9 cellular contexts compared by ENCODE assay signal in the genomic region with DNA sequence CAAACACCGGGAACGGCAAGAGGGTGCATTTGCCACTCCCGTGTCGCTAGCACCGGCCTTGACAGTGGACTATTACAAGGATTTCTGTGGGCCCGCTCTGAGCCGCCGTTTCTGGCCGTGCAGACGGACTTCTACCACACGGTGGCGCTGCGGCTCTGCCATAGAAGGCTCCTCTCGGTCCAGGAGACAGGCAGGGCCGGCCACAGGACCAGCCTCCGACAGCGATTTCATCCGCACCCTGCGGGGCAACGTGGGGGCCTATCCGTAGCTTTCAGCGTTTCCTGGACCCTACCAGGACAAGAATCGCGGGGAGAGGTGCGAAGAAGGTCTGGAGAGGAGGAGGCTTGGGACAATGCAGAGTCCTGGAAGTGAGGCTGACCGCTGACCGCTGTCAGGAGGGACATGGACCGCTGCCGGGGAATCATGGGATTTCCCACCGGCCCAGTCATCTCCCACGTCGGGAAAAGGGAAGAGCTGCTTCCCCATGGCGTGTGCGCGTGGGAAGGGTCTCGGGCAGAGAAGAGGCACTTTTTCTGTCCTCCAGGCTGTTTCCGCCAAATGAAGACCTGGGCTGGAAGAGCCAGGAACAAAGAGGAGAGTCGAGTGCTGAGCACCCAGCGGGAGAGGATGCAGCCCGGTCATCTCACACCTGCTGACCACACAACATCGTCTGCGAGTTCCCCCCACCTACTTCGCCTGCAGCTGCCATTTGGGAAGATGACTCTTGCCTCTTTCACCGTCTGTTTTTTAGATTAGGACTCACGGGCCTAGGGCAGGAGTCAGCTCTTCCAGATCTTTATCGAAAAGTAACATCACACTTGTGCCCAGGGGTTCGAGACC. TPM values are rescaled to one million over a fixed set of nuclear protein-coding genes. Genes with fewer than 3 reads are reported as not detected.
DNase-seq lines count a peak whose midpoint lies in the region; ATAC-seq and TF ChIP-seq lines count a peak whose summit lies in the region.
"Had no signal": no experiment of that assay in that cellular context is flagged by ENCODE, and none has a peak within 500 bp of the region (broad histone marks: within the 10 kb centered on the region; RNA-seq: fewer than 3 reads in every experiment).

No MANE protein-coding gene starts in this region.

- intact Hi-C loops in left cardiac atrium (cut with DNase I): loop anchor here in 1 of 2 donors (2.0 to 5.0 kb wide), 5 partner anchors 99 to 714 kb away; no protein-coding TSS in a partner anchor
- intact Hi-C loops in prostate gland (cut with DNase I): loop anchor here (5.0 kb wide), 4 partner anchors 114 to 654 kb away; a partner anchor contains a TSS

- peak overlapping the region; percentile 41 for H3K27ac Mint-ChIP-seq in activated naive CD8-positive, alpha-beta T cell treated with anti-CD3 and anti-CD28 coated beads, Interleukin-2, amount 50 U/mL, for 24 hours
- H3K27ac Mint-ChIP-seq in type B pancreatic cell: peak overlapping the region; percentile 58

- peak overlapping the region; percentile 27 for H3K4me3 Mint-ChIP-seq in activated naive CD8-positive, alpha-beta T cell treated with anti-CD3 and anti-CD28 coated beads, Interleukin-2, amount 50 U/mL, for 24 hours
- peak overlapping the region; percentile 82 for H3K4me3 Mint-ChIP-seq in type B pancreatic cell

- peak overlapping the region; percentile 16 to 20 for H3K27ac ChIP-seq in prostate gland

- H3K9me3 Mint-ChIP-seq in activated naive CD8-positive, alpha-beta T cell treated with anti-CD3 and anti-CD28 coated beads, Interleukin-2, amount 50 U/mL, for 24 hours: no peaks in the 10 kb centered on the region
- H3K9me3 Mint-ChIP-seq in type B pancreatic cell: no peaks in the 10 kb centered on the region

- TF ChIP-seq POLR2A in prostate gland (IDR thresholded peaks at IDR 0.05): no peak

- peak; percentile 88 for ATAC-seq in activated naive CD8-positive, alpha-beta T cell treated with anti-CD3 and anti-CD28 coated beads, Interleukin-2, amount 50 U/mL, for 24 hours
- peak; percentile 94 for ATAC-seq in left cardiac atrium

- H3K36me3 Mint-ChIP-seq in activated naive CD8-positive, alpha-beta T cell treated with anti-CD3 and anti-CD28 coated beads, Interleukin-2, amount 50 U/mL, for 24 hours (ENCODE audit: low read depth): no peaks in the 10 kb centered on the region
- no peaks in the 10 kb centered on the region for H3K36me3 Mint-ChIP-seq in type B pancreatic cell

- H3K36me3 ChIP-seq in HAP-1 (replicated peaks) (no peaks in the 10 kb centered on the region), prostate gland (no peaks in the 10 kb centered on the region)

- DNase-seq in DMS153 (lab: John Stamatoyannopoulos, UW): peak; percentile 75
- DNase-seq in HAP-1 (ENCODE audit: low spot score in 2 of 2): peak; percentile 73 to 94
- DNase-seq in NCI-H1105 treated with DMSO at 0.1 percent for 48 hours (lab: John Stamatoyannopoulos, UW): peak; percentile 56
- peak; percentile 62 for DNase-seq in T follicular helper cell (ENCODE audit: low read depth)
- DNase-seq in activated naive CD8-positive, alpha-beta T cell treated with anti-CD3 and anti-CD28 coated beads, Interleukin-2, amount 50 U/mL, for 24 hours: peak; percentile 89
- peak; percentile 94 for DNase-seq in left cardiac atrium
- peak; percentile 85 for DNase-seq in prostate gland (ENCODE audit: low spot score)
- peak; percentile 93 for DNase-seq in type B pancreatic cell (ENCODE audit: extremely low spot score, unreplicated experiment)

- no peak overlapping the region for H3K4me3 ChIP-seq in HAP-1
- no peak overlapping the region for H3K4me3 ChIP-seq in prostate gland

- H3K9me3 ChIP-seq in HAP-1 (no peaks in the 10 kb centered on the region), prostate gland (no peaks in the 10 kb centered on the region)

- no peaks in the 10 kb centered on the region for H3K27me3 ChIP-seq in HAP-1 (ENCODE audit: low read depth)
- H3K27me3 ChIP-seq in prostate gland (replicated peaks; ENCODE audit: insufficient read depth): no peaks in the 10 kb centered on the region

- no peaks in the 10 kb centered on the region for H3K27me3 Mint-ChIP-seq in activated naive CD8-positive, alpha-beta T cell treated with anti-CD3 and anti-CD28 coated beads, Interleukin-2, amount 50 U/mL, for 24 hours
- peaks cover 2% of the 10 kb centered on the region for H3K27me3 Mint-ChIP-seq in type B pancreatic cell

- H3K4me1 Mint-ChIP-seq in activated naive CD8-positive, alpha-beta T cell treated with anti-CD3 and anti-CD28 coated beads, Interleukin-2, amount 50 U/mL, for 24 hours: peaks cover 6% of the 10 kb centered on the region
- peaks cover 27% of the 10 kb centered on the region for H3K4me1 Mint-ChIP-seq in type B pancreatic cell (ENCODE audit: unreplicated experiment)

- TF ChIP-seq CTCF in prostate gland (IDR thresholded peaks at IDR 0.05) (peak; percentile 79 to 94 (median 93)), type B pancreatic cell (conservative IDR thresholded peaks at IDR 0.05) (peak; percentile 97)

- in situ Hi-C loops in HAP-1 (cut with MboI; ENCODE audit: low sequenced_read_pairs): loop anchor here (5.0 kb wide), 2 partner anchors 399 to 659 kb away; a partner anchor contains a TSS

- H3K4me1 ChIP-seq in HAP-1 (peaks cover 25% of the 10 kb centered on the region), prostate gland (replicated peaks) (peaks cover 3% of the 10 kb centered on the region)

- 30% methylated on average over 47 of the region's 47 CpGs for WGBS in prostate gland

RNA-seq across cellular contexts. Expression of a gene that starts 35.5 kb away (rescaled TPM):
- total RNA-seq in left cardiac atrium (1 to 10 TPM; 2.5 to 3.4 TPM), prostate gland (10 to 100 TPM; 10.3 to 14.0 TPM), type B pancreatic cell (ENCODE audit: low replicate concordance) (9.4 and 10.0 TPM in 2 replicates)
- total RNA-seq: glomerular endothelial cell had no signal
